Comparison of ENCODE assay signal across 24 cellular contexts in the genomic region with DNA sequence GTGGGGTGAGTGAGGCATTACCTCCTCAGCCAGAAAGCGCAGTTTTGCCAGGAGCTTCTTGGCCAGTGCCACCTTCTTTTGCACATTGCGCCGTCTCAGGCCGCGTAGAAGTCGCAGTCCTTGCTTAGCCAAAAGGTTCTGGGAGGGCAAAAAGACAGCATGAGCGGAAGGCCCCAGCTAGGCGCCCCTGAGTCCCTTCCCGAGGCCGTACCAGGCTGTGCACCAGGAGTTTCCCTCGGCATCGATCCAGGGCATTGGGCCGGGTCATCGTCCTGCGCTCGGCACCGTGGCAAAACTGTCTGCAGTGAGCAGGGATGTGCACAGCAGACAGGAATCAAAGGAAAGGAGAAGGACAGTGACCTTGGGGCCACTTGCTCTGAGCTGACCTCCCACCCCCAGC.
"Had no signal": no experiment of that assay in that cellular context is flagged by ENCODE, and none has a peak within 500 bp of the region (broad histone marks: within the 10 kb centered on the region; RNA-seq: fewer than 3 reads in every experiment).

No MANE protein-coding gene starts in this region.

- DNase-seq: activated CD4-positive, alpha-beta memory T cell treated with anti-CD3 and anti-CD28 coated beads, Interleukin-2, amount 10 ng/mL, durations not matched to agents 7 days and 5 days; activated CD4-positive, alpha-beta T cell treated with anti-CD3 and anti-CD28 coated beads, Interleukin-2, amount 50 U/mL, for 1 hour; activated CD4-positive, CD25-positive, alpha-beta regulatory T cell; activated gamma-delta T cell; activated naive CD4-positive, alpha-beta T cell treated with anti-CD3 and anti-CD28 coated beads, Interleukin-2, amount 10 ng/mL, durations not matched to agents 7 days and 5 days; activated naive CD8-positive, alpha-beta T cell treated with anti-CD3 and anti-CD28 coated beads for 36 hours; activated T-cell treated with anti-CD3 and anti-CD28 coated beads for 4 hours; activated T-cell treated with anti-CD3 and anti-CD28 coated beads, Interleukin-2, amount 50 U/mL, for 48 hours; caudate nucleus; MG63; MV-4-11; NCI-H1092 treated with DMSO at 0.1 percent for 48 hours; NCI-H1417 treated with DMSO at 0.1 percent for 48 hours; NCI-H1694; NCI-H2107; NCI-H510A; NCI-H526 treated with DMSO at 0.1 percent for 48 hours; NK-92 treated with Interleukin-12 subunit alpha and Interleukin-12 subunit beta, amount 100 ng/mL, for 24 hours; T-helper 1 cell had no signal

- H3K9me3 ChIP-seq: breast epithelium, MG63 had no signal

- H3K27ac ChIP-seq: breast epithelium, SK-N-MC, VCaP had no signal

- H3K27ac Mint-ChIP-seq: activated CD4-positive, alpha-beta memory T cell treated with anti-CD3 and anti-CD28 coated beads, Interleukin-2, amount 10 ng/mL, durations not matched to agents 7 days and 5 days; activated naive CD4-positive, alpha-beta T cell treated with anti-CD3 and anti-CD28 coated beads, Interleukin-2, amount 10 ng/mL, durations not matched to agents 7 days and 5 days; activated naive CD8-positive, alpha-beta T cell treated with anti-CD3 and anti-CD28 coated beads for 36 hours; activated T-helper 17 cell treated with anti-CD3 and anti-CD28 coated beads, Interleukin-2, amount 50 U/mL, for 72 hours had no signal

- H3K4me1 Mint-ChIP-seq: activated CD4-positive, alpha-beta memory T cell treated with anti-CD3 and anti-CD28 coated beads, Interleukin-2, amount 10 ng/mL, durations not matched to agents 7 days and 5 days; activated naive CD8-positive, alpha-beta T cell treated with anti-CD3 and anti-CD28 coated beads for 36 hours; activated T-helper 17 cell treated with anti-CD3 and anti-CD28 coated beads, Interleukin-2, amount 50 U/mL, for 72 hours had no signal

- ATAC-seq: activated T-helper 17 cell treated with anti-CD3 and anti-CD28 coated beads, Interleukin-2, amount 50 U/mL, for 72 hours; Right ventricle myocardium inferior had no signal

- H3K4me3 Mint-ChIP-seq: activated CD4-positive, alpha-beta memory T cell treated with anti-CD3 and anti-CD28 coated beads, Interleukin-2, amount 10 ng/mL, durations not matched to agents 7 days and 5 days; activated naive CD4-positive, alpha-beta T cell treated with anti-CD3 and anti-CD28 coated beads, Interleukin-2, amount 10 ng/mL, durations not matched to agents 7 days and 5 days; activated naive CD8-positive, alpha-beta T cell treated with anti-CD3 and anti-CD28 coated beads for 36 hours; activated T-helper 17 cell treated with anti-CD3 and anti-CD28 coated beads, Interleukin-2, amount 50 U/mL, for 72 hours had no signal

- H3K36me3 Mint-ChIP-seq: activated naive CD4-positive, alpha-beta T cell treated with anti-CD3 and anti-CD28 coated beads, Interleukin-2, amount 10 ng/mL, durations not matched to agents 7 days and 5 days; activated naive CD8-positive, alpha-beta T cell treated with anti-CD3 and anti-CD28 coated beads for 36 hours had no signal

- H3K4me3 ChIP-seq: breast epithelium, MG63, SK-N-MC had no signal

- H3K27me3 ChIP-seq: breast epithelium had no signal

- H3K9me3 Mint-ChIP-seq: activated CD4-positive, alpha-beta memory T cell treated with anti-CD3 and anti-CD28 coated beads, Interleukin-2, amount 10 ng/mL, durations not matched to agents 7 days and 5 days; activated naive CD4-positive, alpha-beta T cell treated with anti-CD3 and anti-CD28 coated beads, Interleukin-2, amount 10 ng/mL, durations not matched to agents 7 days and 5 days; activated naive CD8-positive, alpha-beta T cell treated with anti-CD3 and anti-CD28 coated beads for 36 hours; activated T-helper 17 cell treated with anti-CD3 and anti-CD28 coated beads, Interleukin-2, amount 50 U/mL, for 72 hours had no signal

- H3K4me1 ChIP-seq: breast epithelium had no signal

- H3K36me3 ChIP-seq: breast epithelium, MG63 had no signal
